8 cellular contexts compared by ENCODE assay signal in genomic region chr12:6613015-6613775, GRCh38. TPM values are rescaled to one million over a fixed set of nuclear protein-coding genes. Genes with fewer than 3 reads are reported as not detected.
A peak's percentile ranks its signal among the peaks of the same experiment; 100 is the strongest.
DNase-seq lines count a peak whose midpoint lies in the region; ATAC-seq and TF ChIP-seq lines count a peak whose summit lies in the region.

No MANE protein-coding gene starts in this region.

- TF ChIP-seq CTCF in WERI-Rb-1 (IDR thresholded peaks at IDR 0.05; ENCODE audit: low read depth, low read length) = no peak
- TF ChIP-seq CTCF in foreskin fibroblast (IDR thresholded peaks at IDR 0.05; ENCODE audit: low read depth, low read length) = no peak
- TF ChIP-seq CTCF in neural cell (IDR thresholded peaks at IDR 0.05; ENCODE audit: poor library complexity, severe bottlenecking) = no peak

- H3K4me3 ChIP-seq in WERI-Rb-1 (ENCODE audit: low read depth, low read length) (peak overlapping the region; percentile 38), foreskin fibroblast (ENCODE audit: low read depth in 1 of 2, low read length in 2 of 2) (peak overlapping the region; percentile 15 to 36), neural cell (ENCODE audit: low read length) (peak overlapping the region; percentile 59)

- H3K27me3 ChIP-seq in WERI-Rb-1 (ENCODE audit: insufficient read depth, low read depth, severe bottlenecking) = no peaks in the 10 kb centered on the region
- no peaks in the 10 kb centered on the region for H3K27me3 ChIP-seq in neural cell (ENCODE audit: insufficient read depth, low read depth, low read length)

- H4K20me1 ChIP-seq in neural cell (ENCODE audit: insufficient read depth) = no peaks in the 10 kb centered on the region

- peak; percentile 74 for DNase-seq in activated naive CD4-positive, alpha-beta T cell treated with anti-CD3 and anti-CD28 coated beads, Interleukin-2, amount 10 ng/mL, durations not matched to agents 7 days and 5 days
- DNase-seq in activated naive CD4-positive, alpha-beta T cell treated with anti-CD3 and anti-CD28 coated beads, Interleukin-2, amount 50 U/mL, for 16 hours = no peak
- DNase-seq in NCI-H2081 treated with DMSO at 0.1 percent for 48 hours (lab: John Stamatoyannopoulos, UW) = peak; percentile 67
- peak; percentile 95 for DNase-seq in WERI-Rb-1
- peak; percentile 77 to 89 for DNase-seq in foreskin fibroblast

- H3K9me3 ChIP-seq in WERI-Rb-1 (ENCODE audit: severe bottlenecking) (peaks cover 4% of the 10 kb centered on the region), neural cell (ENCODE audit: low read length) (no peaks in the 10 kb centered on the region)

- H3K36me3 ChIP-seq in WERI-Rb-1 = no peaks in the 10 kb centered on the region
- no peaks in the 10 kb centered on the region for H3K36me3 ChIP-seq in neural cell (ENCODE audit: insufficient read depth, low read length)

- no peak for TF ChIP-seq EP300 in neural cell (conservative IDR thresholded peaks at IDR 0.05; ENCODE audit: poor library complexity, severe bottlenecking)

- H3K9me2 ChIP-seq in neural cell (ENCODE audit: insufficient read depth, low read length) = no peaks in the 10 kb centered on the region

- peaks cover 20% of the 10 kb centered on the region for H3F3A ChIP-seq in neural cell (ENCODE audit: insufficient read depth, low read length, poor library complexity, severe bottlenecking)

- H2AFZ ChIP-seq in neural cell (ENCODE audit: low read depth, low read length) = peak overlapping the region; percentile 73

- peak overlapping the region; percentile 81 for H3K9ac ChIP-seq in neural cell (ENCODE audit: low read length)

- peak overlapping the region; percentile 98 for H3K27ac ChIP-seq in WERI-Rb-1
- peak overlapping the region; percentile 94 for H3K27ac ChIP-seq in neural cell (ENCODE audit: low read length)

- CTCF ChIA-PET in activated naive CD4-positive, alpha-beta T cell treated with anti-CD3 and anti-CD28 coated beads, Interleukin-2, amount 10 ng/mL, durations not matched to agents 7 days and 5 days (lab: Charles Lee) = interaction anchor here (0.7 to 1.4 kb wide), 6 partner anchors 34 to 256 kb away, joined by 3 to 4 read pairs (median 3); partner anchors contain the start of genes ACRBP and MLF2

- TF ChIP-seq RAD21 in neural cell (conservative IDR thresholded peaks at IDR 0.05) = no peak

- no peak for ATAC-seq in GM21576 (IDR thresholded peaks at IDR 0.05; ENCODE audit: unreplicated experiment)
- ATAC-seq in GM21737 (IDR thresholded peaks at IDR 0.05; ENCODE audit: unreplicated experiment) = no peak

- H3K4me1 Mint-ChIP-seq in activated naive CD4-positive, alpha-beta T cell treated with anti-CD3 and anti-CD28 coated beads, Interleukin-2, amount 10 ng/mL, durations not matched to agents 7 days and 5 days = peaks cover 45% of the 10 kb centered on the region

- no peaks in the 10 kb centered on the region for H3K9me3 Mint-ChIP-seq in activated naive CD4-positive, alpha-beta T cell treated with anti-CD3 and anti-CD28 coated beads, Interleukin-2, amount 10 ng/mL, durations not matched to agents 7 days and 5 days

- peak overlapping the region; percentile 68 for H3K4me2 ChIP-seq in neural cell (ENCODE audit: low read length)

- peak overlapping the region; percentile 56 for H3K4me3 Mint-ChIP-seq in activated naive CD4-positive, alpha-beta T cell treated with anti-CD3 and anti-CD28 coated beads, Interleukin-2, amount 10 ng/mL, durations not matched to agents 7 days and 5 days

- H3K27ac Mint-ChIP-seq in activated naive CD4-positive, alpha-beta T cell treated with anti-CD3 and anti-CD28 coated beads, Interleukin-2, amount 10 ng/mL, durations not matched to agents 7 days and 5 days = peak overlapping the region; percentile 91

- H3K36me3 Mint-ChIP-seq in activated naive CD4-positive, alpha-beta T cell treated with anti-CD3 and anti-CD28 coated beads, Interleukin-2, amount 10 ng/mL, durations not matched to agents 7 days and 5 days = no peaks in the 10 kb centered on the region

- H3K27me3 Mint-ChIP-seq in activated naive CD4-positive, alpha-beta T cell treated with anti-CD3 and anti-CD28 coated beads, Interleukin-2, amount 10 ng/mL, durations not matched to agents 7 days and 5 days = no peaks in the 10 kb centered on the region

- H3K79me2 ChIP-seq in neural cell (replicated peaks; ENCODE audit: insufficient read depth, low read length) = no peaks in the 10 kb centered on the region

TF ChIP-seq in neural cell, 6 proteins besides CTCF, POLR2A, EP300 and RAD21:
- no peak for TF ChIP-seq EZH2 (IDR thresholded peaks at IDR 0.05; ENCODE audit: borderline replicate concordance, insufficient read depth, low read length, poor library complexity, severe bottlenecking)
- TF ChIP-seq POLR2AphosphoS5 (IDR thresholded peaks at IDR 0.05) = peak; percentile 16
- TF ChIP-seq SMC3 (conservative IDR thresholded peaks at IDR 0.05; ENCODE audit: poor library complexity) = no peak
- TF ChIP-seq TAF1 (IDR thresholded peaks at IDR 0.05; ENCODE audit: low read depth) = no peak
- no peak for TF ChIP-seq REST (IDR thresholded peaks at IDR 0.05; ENCODE audit: borderline replicate concordance)
- TF ChIP-seq MXI1 (conservative IDR thresholded peaks at IDR 0.05; ENCODE audit: poor library complexity, severe bottlenecking) = no peak
TF ChIP-seq in neural cell: peak in this region for 1.

RNA-seq across cellular contexts. Expression of gene CHD4, which starts 6.0 kb away (rescaled TPM):
- 146 and 173 TPM in 2 replicates for polyA plus RNA-seq in neural cell
- 335 TPM in 2 replicates for polyA minus RNA-seq in neural cell

RNA-seq across cellular contexts. Expression of gene LPAR5, which starts 22.6 kb away (rescaled TPM):
- polyA plus RNA-seq in neural cell = 0.48 TPM in 1 of 2 replicates, not detected in the other
- polyA minus RNA-seq in neural cell = 0.49 TPM in 1 of 2 replicates, not detected in the other

RNA-seq across cellular contexts. Expression of gene ACRBP, which starts 34.0 kb away (rescaled TPM):
- polyA plus RNA-seq in neural cell = 1.6 and 4.7 TPM in 2 replicates
- polyA minus RNA-seq in neural cell = 1.7 and 2.0 TPM in 2 replicates

RNA-seq across cellular contexts. Expression of gene NOP2, which starts 45.1 kb away (rescaled TPM):
- 30.7 and 38.8 TPM in 2 replicates for polyA plus RNA-seq in neural cell
- polyA minus RNA-seq in neural cell = 23.9 and 29.6 TPM in 2 replicates

RNA-seq across cellular contexts. Expression of gene ING4, which starts 49.7 kb away (rescaled TPM):
- 522 and 540 TPM in 2 replicates for polyA plus RNA-seq in neural cell
- 128 and 145 TPM in 2 replicates for polyA minus RNA-seq in neural cell
